20 cellular contexts compared by ENCODE assay signal in the genomic region with DNA sequence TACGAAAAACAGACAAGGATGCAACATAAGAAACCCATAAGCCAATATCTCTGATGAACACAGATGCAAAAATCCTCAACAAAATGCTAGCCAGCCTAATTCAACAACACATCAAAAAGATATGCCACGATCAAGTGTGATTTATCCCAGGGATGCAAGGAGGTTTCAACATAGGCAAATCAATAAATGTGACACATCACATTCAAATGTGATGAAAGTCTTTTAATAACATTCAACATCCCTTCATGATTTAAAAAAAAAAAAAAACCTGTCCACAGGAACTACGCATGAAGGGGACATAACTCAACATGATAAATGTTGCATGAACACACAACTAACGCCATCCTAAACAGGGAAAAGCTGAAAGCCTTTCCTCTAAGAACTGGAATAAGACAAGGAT.
DNase-seq lines count a peak whose midpoint lies in the region; ATAC-seq, FAIRE-seq and TF ChIP-seq lines count a peak whose summit lies in the region.
"Had no signal": no experiment of that assay in that cellular context is flagged by ENCODE, and none has a peak within 500 bp of the region (broad histone marks: within the 10 kb centered on the region; RNA-seq: fewer than 3 reads in every experiment).

No MANE protein-coding gene starts in this region.

- H3K36me3 ChIP-seq in lower lobe of right lung (peaks cover 18% of the 10 kb centered on the region), adrenal gland (replicated peaks in 1 of 2) (peaks cover 5 to 6% of the 10 kb centered on the region in 2 donors), Karpas-422 (ENCODE audit: insufficient read depth, low read length) (peaks cover 28% of the 10 kb centered on the region)

- H3K4me2 ChIP-seq in Karpas-422 (ENCODE audit: low read depth, low read length, poor library complexity, severe bottlenecking), result no peak overlapping the region
- H3K4me2 ChIP-seq: A549 had no signal

- no peaks in the 10 kb centered on the region for H3K9me3 ChIP-seq in lower lobe of right lung
- H3K9me3 ChIP-seq in adrenal gland (replicated peaks in 1 of 3), result no peaks in the 10 kb centered on the region
- no peaks in the 10 kb centered on the region; the same call in 1 of the 2 replicates for H3K9me3 ChIP-seq in Karpas-422 (ENCODE audit: low read length)

- 95 to 97% (median 95%) methylated on average over 4 of the region's 4 CpGs for WGBS in adrenal gland, 4 donors

- TF ChIP-seq CTCF in chondrocyte (IDR thresholded peaks at IDR 0.05) (no peak), progenitor cell of endocrine pancreas (IDR thresholded peaks at IDR 0.05; ENCODE audit: unreplicated experiment) (no peak), lower lobe of right lung (IDR thresholded peaks at IDR 0.05) (no peak), adrenal gland (IDR thresholded peaks at IDR 0.05) (no peak)

- intact Hi-C loops in activated naive CD4-positive, alpha-beta T cell treated with anti-CD3 and anti-CD28 coated beads for 36 hours (cut with micrococcal nuclease), result no loop called here
- intact Hi-C loops in lower lobe of right lung (cut with DNase I), result no loop called here
- intact Hi-C loops in adrenal gland (cut with DNase I), result no loop called here

- H3K9me3 Mint-ChIP-seq in activated naive CD4-positive, alpha-beta T cell treated with anti-CD3 and anti-CD28 coated beads for 36 hours, result peaks cover 56% of the 10 kb centered on the region
- peaks cover 51 to 53% of the 10 kb centered on the region in 2 donors for H3K9me3 Mint-ChIP-seq in activated naive CD4-positive, alpha-beta T cell treated with anti-CD3 and anti-CD28 coated beads, Interleukin-2, amount 50 U/mL, for 72 hours
- H3K9me3 Mint-ChIP-seq in chondrocyte (ENCODE audit: low read depth) (peaks cover 8% of the 10 kb centered on the region), progenitor cell of endocrine pancreas (ENCODE audit: low read depth) (peaks cover 63% of the 10 kb centered on the region)

- H3K4me1 Mint-ChIP-seq in activated naive CD4-positive, alpha-beta T cell treated with anti-CD3 and anti-CD28 coated beads for 36 hours (ENCODE audit: low read depth), result no peaks in the 10 kb centered on the region
- H3K4me1 Mint-ChIP-seq in chondrocyte (ENCODE audit: low read depth) (peaks cover 53% of the 10 kb centered on the region), progenitor cell of endocrine pancreas (ENCODE audit: low read depth) (no peaks in the 10 kb centered on the region)

- H4K20me1 ChIP-seq in Karpas-422 (ENCODE audit: insufficient read depth, low read depth, low read length), result no peaks in the 10 kb centered on the region

- CTCF ChIA-PET in activated naive CD4-positive, alpha-beta T cell treated with anti-CD3 and anti-CD28 coated beads for 36 hours (lab: Charles Lee), result interaction anchor here (0.6 kb wide), 1 partner anchor 814 kb away, joined by 4 read pairs; no protein-coding TSS in a partner anchor

- H3K27me3 ChIP-seq in lower lobe of right lung (ENCODE audit: low read depth) (no peaks in the 10 kb centered on the region), adrenal gland (no peaks in the 10 kb centered on the region), Karpas-422 (ENCODE audit: low read length) (no peaks in the 10 kb centered on the region)

- peaks cover 77% of the 10 kb centered on the region for H3K36me3 Mint-ChIP-seq in activated naive CD4-positive, alpha-beta T cell treated with anti-CD3 and anti-CD28 coated beads for 36 hours (ENCODE audit: low read depth)
- peaks cover 67 to 85% of the 10 kb centered on the region in 2 donors for H3K36me3 Mint-ChIP-seq in activated naive CD4-positive, alpha-beta T cell treated with anti-CD3 and anti-CD28 coated beads, Interleukin-2, amount 50 U/mL, for 72 hours
- H3K36me3 Mint-ChIP-seq in chondrocyte (ENCODE audit: low read depth) (peaks cover 35% of the 10 kb centered on the region), progenitor cell of endocrine pancreas (ENCODE audit: insufficient read depth) (peaks cover 76% of the 10 kb centered on the region)

- no peaks in the 10 kb centered on the region for H3K79me2 ChIP-seq in Karpas-422 (ENCODE audit: low read length)

- no peak for TF ChIP-seq POLR2A in GM12892 (IDR thresholded peaks at IDR 0.05; ENCODE audit: low read depth, low read length)
- no peak for TF ChIP-seq POLR2A in adrenal gland (IDR thresholded peaks at IDR 0.05)

- ATAC-seq in activated naive CD4-positive, alpha-beta T cell treated with anti-CD3 and anti-CD28 coated beads, Interleukin-2, amount 50 U/mL, for 72 hours, result no peak
- no peak for ATAC-seq in lower lobe of right lung
- ATAC-seq: A549 had no signal

- FAIRE-seq in GM12892 (lab: Jason Lieb, UNC), result peak; percentile 56
- FAIRE-seq: A549, GM19239 had no signal

- H3K4me1 ChIP-seq in lower lobe of right lung, result peaks cover 9% of the 10 kb centered on the region
- peaks cover 4 to 10% of the 10 kb centered on the region in 2 donors for H3K4me1 ChIP-seq in adrenal gland (replicated peaks in 1 of 2)
- H3K4me1 ChIP-seq in Karpas-422 (ENCODE audit: low read length), result no peaks in the 10 kb centered on the region
- H3K4me1 ChIP-seq: Caco-2 had no signal

- DNase-seq in activated naive CD4-positive, alpha-beta T cell treated with anti-CD3 and anti-CD28 coated beads for 36 hours, result no peak
- no peak for DNase-seq in activated naive CD4-positive, alpha-beta T cell treated with anti-CD3 and anti-CD28 coated beads, Interleukin-2, amount 50 U/mL, for 72 hours (ENCODE audit: low spot score in 2 of 2)
- no peak for DNase-seq in GM12892 (ENCODE audit: insufficient read length)
- no peak for DNase-seq in chondrocyte (ENCODE audit: low spot score)
- DNase-seq in progenitor cell of endocrine pancreas (ENCODE audit: low spot score, unreplicated experiment), result no peak
- DNase-seq in lower lobe of right lung, result no peak
- DNase-seq in adrenal gland, result no peak
- DNase-seq in Karpas-422, result no peak
- DNase-seq: AML-193; Caco-2; CD4-positive, alpha-beta T cell; DMS153; DMS79; GF-D8; GOT3; H7 had no signal

- no peaks in the 10 kb centered on the region for H3K27me3 Mint-ChIP-seq in activated naive CD4-positive, alpha-beta T cell treated with anti-CD3 and anti-CD28 coated beads for 36 hours (ENCODE audit: low read depth)
- H3K27me3 Mint-ChIP-seq in chondrocyte (ENCODE audit: low read depth) (no peaks in the 10 kb centered on the region), progenitor cell of endocrine pancreas (no peaks in the 10 kb centered on the region)
- H3K27me3 Mint-ChIP-seq: CD4-positive, alpha-beta T cell had no signal

- H3K4me3 Mint-ChIP-seq in activated naive CD4-positive, alpha-beta T cell treated with anti-CD3 and anti-CD28 coated beads for 36 hours, result no peak overlapping the region
- no peak overlapping the region for H3K4me3 Mint-ChIP-seq in chondrocyte (ENCODE audit: unreplicated experiment)
- H3K4me3 Mint-ChIP-seq in progenitor cell of endocrine pancreas (ENCODE audit: low read depth), result no peak overlapping the region
- H3K4me3 Mint-ChIP-seq: CD4-positive, alpha-beta T cell had no signal

- H3K27ac Mint-ChIP-seq in activated naive CD4-positive, alpha-beta T cell treated with anti-CD3 and anti-CD28 coated beads for 36 hours, result peak overlapping the region; percentile 47
- peak overlapping the region in 1 of 2 donors; percentile 70 for H3K27ac Mint-ChIP-seq in activated naive CD4-positive, alpha-beta T cell treated with anti-CD3 and anti-CD28 coated beads, Interleukin-2, amount 50 U/mL, for 72 hours
- H3K27ac Mint-ChIP-seq in chondrocyte (ENCODE audit: unreplicated experiment) (peak overlapping the region; percentile 49), progenitor cell of endocrine pancreas (peak overlapping the region; percentile 64)
- H3K27ac Mint-ChIP-seq: CD4-positive, alpha-beta T cell had no signal

- H3K4me3 ChIP-seq in lower lobe of right lung (no peak overlapping the region), adrenal gland (no peak overlapping the region), Karpas-422 (ENCODE audit: low read length) (no peak overlapping the region)
- H3K4me3 ChIP-seq: A549 had no signal

- H3K9me2 ChIP-seq in Karpas-422 (replicated peaks; ENCODE audit: insufficient read depth, low read length), result no peaks in the 10 kb centered on the region

- H3K27ac ChIP-seq in lower lobe of right lung (no peak overlapping the region), adrenal gland (no peak overlapping the region), Karpas-422 (ENCODE audit: low read length) (no peak overlapping the region)
- H3K27ac ChIP-seq: 22Rv1, A549, C4-2B had no signal

- H3K9ac ChIP-seq in Karpas-422 (ENCODE audit: low read length), result no peak overlapping the region

- no peak overlapping the region for H2AFZ ChIP-seq in Karpas-422 (ENCODE audit: low read length)
